In genomic region chr16:68644715-68645493, GRCh38 we compare ENCODE assay signal across 8 cellular contexts. TPM values are rescaled to one million over a fixed set of nuclear protein-coding genes. Genes with fewer than 3 reads are reported as not detected.
A peak's percentile ranks its signal among the peaks of the same experiment; 100 is the strongest.
DNase-seq lines count a peak whose midpoint lies in the region; ATAC-seq and TF ChIP-seq lines count a peak whose summit lies in the region.

Gene CDH3 (plus strand): TSS chr16:68645310. CDS start chr16:68645380, 70 bp downstream.

- peak within 1 kb of the TSS; percentile 50 to 82 (median 74) for H3K4me3 Mint-ChIP-seq in naive thymus-derived CD4-positive, alpha-beta T cell

- H3K4me3 ChIP-seq in cardiac muscle cell = peak within 1 kb of the TSS; percentile 91
- peak within 1 kb of the TSS; percentile 94 for H3K4me3 ChIP-seq in PC-3 (ENCODE audit: low read length)
- peak within 1 kb of the TSS; percentile 39 for H3K4me3 ChIP-seq in naive thymus-derived CD4-positive, alpha-beta T cell (ENCODE audit: low read length)
- no peak within 1 kb of the TSS for H3K4me3 ChIP-seq in psoas muscle

- 0 out of 2 replicates have a peak, but pooled peaks cover 9% of the 10 kb centered on the region for H4K20me1 ChIP-seq in PC-3 (ENCODE audit: low read length)

- peak within 1 kb of the TSS; percentile 82 for H3K9ac ChIP-seq in PC-3 (ENCODE audit: low read length)

- H3K9me3 Mint-ChIP-seq in naive thymus-derived CD4-positive, alpha-beta T cell = peaks cover 0 to 3% (median 0%) of the 10 kb centered on the region in 11 donors

- no peak within 1 kb of the TSS for H3K27ac Mint-ChIP-seq in naive thymus-derived CD4-positive, alpha-beta T cell

- peaks cover 0 to 6% (median 0%) of the 10 kb centered on the region in 5 donors for H3K36me3 Mint-ChIP-seq in naive thymus-derived CD4-positive, alpha-beta T cell

- TSS peak; percentile 71 for BruUV-seq in PC-3 (replicated peaks; lab: Mats Ljungman, UMichigan)

- H3K9me2 ChIP-seq in PC-3 (replicated peaks; ENCODE audit: low read length) = no peaks in the 10 kb centered on the region

- H3K4me1 ChIP-seq in cardiac muscle cell (ENCODE audit: low read depth) = peaks cover 35% of the 10 kb centered on the region
- H3K4me1 ChIP-seq in PC-3 (ENCODE audit: insufficient read depth, low read length) = peaks cover 22% of the 10 kb centered on the region
- H3K4me1 ChIP-seq in naive thymus-derived CD4-positive, alpha-beta T cell (ENCODE audit: control insufficient read depth in 2 of 2, insufficient read depth in 2 of 2, low read length in 2 of 2) = peaks cover 7 to 16% of the 10 kb centered on the region in 2 donors
- peaks cover 10% of the 10 kb centered on the region for H3K4me1 ChIP-seq in psoas muscle

- no peaks in the 10 kb centered on the region for H3K36me3 ChIP-seq in cardiac muscle cell
- H3K36me3 ChIP-seq in PC-3 (ENCODE audit: low read depth, low read length) = no peaks in the 10 kb centered on the region; the same call in 1 of the 2 replicates
- no peaks in the 10 kb centered on the region for H3K36me3 ChIP-seq in naive thymus-derived CD4-positive, alpha-beta T cell (ENCODE audit: control insufficient read depth in 2 of 3, insufficient read depth in 3 of 3, low read length in 3 of 3)
- no peaks in the 10 kb centered on the region for H3K36me3 ChIP-seq in psoas muscle (ENCODE audit: insufficient read depth in 1 of 2, low read depth in 1 of 2)

- POLR2A ChIA-PET in PC-3 (lab: Charles Lee; ENCODE audit: unreplicated experiment) = interaction anchor here (0.6 to 1.2 kb wide), 5 partner anchors 9 to 98 kb away, joined by 3 to 9 read pairs (median 5); no protein-coding TSS in a partner anchor
- POLR2A ChIA-PET in naive thymus-derived CD4-positive, alpha-beta T cell (lab: Charles Lee) = no interaction called here

- CTCF ChIA-PET in PC-3 (lab: Charles Lee) = interaction anchor here (1.0 kb wide), 1 partner anchor 55 kb away, joined by 4 read pairs; no protein-coding TSS in a partner anchor
- CTCF ChIA-PET in naive thymus-derived CD4-positive, alpha-beta T cell (lab: Charles Lee) = no interaction called here

- H3K27ac ChIP-seq in cardiac muscle cell (peak within 1 kb of the TSS; percentile 95), PC-3 (ENCODE audit: low read length) (peak within 1 kb of the TSS; percentile 45), psoas muscle (no peak within 1 kb of the TSS)
- no peak within 1 kb of the TSS for H3K27ac ChIP-seq in naive thymus-derived CD4-positive, alpha-beta T cell (ENCODE audit: low read depth, low read length)

- intact Hi-C loops in left ventricle myocardium superior (cut with micrococcal nuclease) (no loop called here), PC-3 (cut with micrococcal nuclease) (no loop called here), psoas muscle (cut with DNase I) (no loop called here)
- intact Hi-C loops in naive thymus-derived CD4-positive, alpha-beta T cell (cut with micrococcal nuclease) = no loop called here

- ATAC-seq in left ventricle myocardium superior (no peak), PC-3 (peak; percentile 48), HG02759 (IDR thresholded peaks at IDR 0.05; ENCODE audit: unreplicated experiment) (no peak), psoas muscle (no peak)
- peak; percentile 31 for ATAC-seq in naive thymus-derived CD4-positive, alpha-beta T cell

- TF ChIP-seq CTCF in cardiac muscle cell (IDR thresholded peaks at IDR 0.05; ENCODE audit: low read depth, low read length) = no peak
- TF ChIP-seq CTCF in PC-3 (conservative IDR thresholded peaks at IDR 0.05; ENCODE audit: low read depth, low read length) = no peak
- no peak for TF ChIP-seq CTCF in psoas muscle (IDR thresholded peaks at IDR 0.05)

- H3K4me2 ChIP-seq in PC-3 (ENCODE audit: low read length) = peak within 1 kb of the TSS; percentile 83

- 1% methylated on average over 42 to 53 of the region's 53 CpGs for WGBS in psoas muscle, 3 donors

- peaks cover 47 to 67% (median 66%) of the 10 kb centered on the region in 5 donors for H3K27me3 Mint-ChIP-seq in naive thymus-derived CD4-positive, alpha-beta T cell

- H3K4me1 Mint-ChIP-seq in naive thymus-derived CD4-positive, alpha-beta T cell = peaks cover 6 to 18% (median 14%) of the 10 kb centered on the region in 7 donors

- H3K79me2 ChIP-seq in PC-3 (ENCODE audit: low read length) = peaks cover 49% of the 10 kb centered on the region

- peak within 1 kb of the TSS; percentile 79 for H2AFZ ChIP-seq in PC-3 (ENCODE audit: low read length)

- no peaks in the 10 kb centered on the region for H3F3A ChIP-seq in PC-3 (ENCODE audit: low read length, unreplicated experiment)

- DNase-seq in cardiac muscle cell (ENCODE audit: low read depth in 1 of 2, low spot score in 1 of 2) = peak; percentile 48 to 58
- DNase-seq in left ventricle myocardium superior = no peak
- peak; percentile 71 for DNase-seq in PC-3
- DNase-seq in dermis blood vessel endothelial cell = peak; percentile 4
- DNase-seq in naive thymus-derived CD4-positive, alpha-beta T cell = peak in 5 of 9 donors; percentile 9 to 31 (median 12)
- DNase-seq in psoas muscle = no peak
- no peak for DNase-seq in SIG-M5 treated with dmso at 0.1 percent for 504 hours (lab: John Stamatoyannopoulos, UW; ENCODE audit: unreplicated experiment)

- H3K9me3 ChIP-seq in cardiac muscle cell (ENCODE audit: low read depth) (no peaks in the 10 kb centered on the region), PC-3 (ENCODE audit: low read length) (no peaks in the 10 kb centered on the region), psoas muscle (no peaks in the 10 kb centered on the region)
- no peaks in the 10 kb centered on the region for H3K9me3 ChIP-seq in naive thymus-derived CD4-positive, alpha-beta T cell (ENCODE audit: control insufficient read depth in 2 of 3, low read length in 3 of 3)

- H3K27me3 ChIP-seq in cardiac muscle cell (no peaks in the 10 kb centered on the region), PC-3 (ENCODE audit: low read length) (no peaks in the 10 kb centered on the region), psoas muscle (ENCODE audit: insufficient read depth in 3 of 3, low read length in 2 of 3) (peaks cover 4 to 70% (median 29%) of the 10 kb centered on the region in 3 donors)
- H3K27me3 ChIP-seq in naive thymus-derived CD4-positive, alpha-beta T cell (ENCODE audit: control insufficient read depth in 2 of 2, insufficient read depth in 2 of 2, low read length in 2 of 2) = peaks cover 0 to 18% of the 10 kb centered on the region in 2 donors

RNA-seq across cellular contexts. Expression of gene CDH3, which starts in this region (rescaled TPM):
- 156 and 342 TPM in 2 replicates for total RNA-seq in cardiac muscle cell
- 115 and 211 TPM in 2 replicates for polyA plus RNA-seq in cardiac muscle cell
- total RNA-seq in left ventricle myocardium superior = 0.99 TPM
- 102 and 109 TPM in 2 replicates for total RNA-seq in PC-3 (2014; rRNA removed)
- 0.19 and 0.85 TPM in 2 replicates for total RNA-seq in dermis blood vessel endothelial cell
- under 1 TPM in 4 of 5 experiments, not detected in 1; 0.24 to 0.78 (median 0.43) TPM for total RNA-seq in naive thymus-derived CD4-positive, alpha-beta T cell
- polyA plus RNA-seq in naive thymus-derived CD4-positive, alpha-beta T cell = under 1 TPM in 1 of 2 donors, not detected in 1; 0.68 TPM
- not detected for total RNA-seq in psoas muscle
- polyA plus RNA-seq in psoas muscle = under 1 TPM in 2 of 3 donors, not detected in 1; 0.05 to 0.21 TPM

Comparison
In these comparisons a context has a peak if more than half of its experiments do, and no peak if none do; other contexts are left out.
1. RNA of gene CDH3 (total RNA-seq): 156 to 342 TPM in cardiac muscle cell and 102 to 109 TPM in PC-3; 0.99 TPM in left ventricle myocardium superior (single experiment), 0.19 to 0.85 TPM in dermis blood vessel endothelial cell, 0.24 to 0.78 TPM in naive thymus-derived CD4-positive, alpha-beta T cell and not detected in psoas muscle; every median in the first group is over 10 times any median in the second.
2. RNA of gene CDH3 (polyA plus RNA-seq): 115 to 211 TPM in cardiac muscle cell; 0.68 TPM in naive thymus-derived CD4-positive, alpha-beta T cell and 0.05 to 0.21 TPM in psoas muscle; every median in the first group is over 10 times any median in the second.
3. DNase-seq: peak in cardiac muscle cell (2 of 2) and PC-3 (single experiment); none in left ventricle myocardium superior (single experiment), psoas muscle (0 of 2) and SIG-M5 treated with dmso at 0.1 percent for 504 hours (single experiment).
4. Peak in DNase-seq in dermis blood vessel endothelial cell; RNA of the gene not detected or under 1 TPM.
5. Peak in DNase-seq, ATAC-seq and H3K4me3 ChIP-seq in naive thymus-derived CD4-positive, alpha-beta T cell; RNA of the gene not detected or under 1 TPM.
6. H3K27ac ChIP-seq: peak in cardiac muscle cell (single experiment) and PC-3 (single experiment); none in naive thymus-derived CD4-positive, alpha-beta T cell (single experiment) and psoas muscle (single experiment).